Comparison of ENCODE assay signal across 8 cellular contexts in the genomic region with DNA sequence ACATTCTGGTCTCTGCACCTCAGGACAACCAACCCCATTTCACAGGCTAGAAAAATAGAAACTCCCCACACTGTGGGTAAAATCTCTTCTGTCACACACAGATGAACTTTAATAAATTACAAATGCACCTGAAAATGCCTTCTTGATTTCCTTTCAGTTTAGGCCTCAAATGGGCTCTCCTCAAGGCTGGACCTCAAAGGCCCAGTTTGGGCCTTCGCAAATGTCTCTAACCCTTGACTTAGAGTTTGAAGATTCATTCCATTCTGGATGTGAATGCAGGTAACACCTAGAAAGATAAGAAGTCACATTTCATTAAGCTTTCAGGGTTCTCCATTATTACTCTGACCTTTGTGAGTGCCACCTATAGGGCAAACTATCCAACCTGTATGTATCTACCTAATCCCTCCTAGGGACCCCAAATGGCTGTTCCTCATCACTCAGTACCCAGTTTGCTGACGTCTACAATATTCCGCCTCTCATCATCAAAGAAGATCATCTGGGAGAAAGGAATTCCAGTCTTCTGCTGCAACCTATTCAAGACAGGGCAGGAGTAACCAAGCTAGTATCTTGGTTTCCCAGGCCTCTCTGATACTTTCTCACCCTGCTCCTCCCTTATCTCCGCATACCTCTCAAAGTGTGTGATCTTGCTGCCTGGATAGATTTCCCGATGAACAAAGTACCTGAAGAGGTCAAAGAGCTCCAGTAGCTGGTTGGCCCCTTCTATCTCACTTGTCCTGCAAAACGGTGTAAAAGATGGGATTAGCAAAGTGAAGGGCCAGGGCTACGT. TPM values are rescaled to one million over a fixed set of nuclear protein-coding genes. Genes with fewer than 3 reads are reported as not detected.
A peak's percentile ranks its signal among the peaks of the same experiment; 100 is the strongest.
DNase-seq lines count a peak whose midpoint lies in the region; ATAC-seq and TF ChIP-seq lines count a peak whose summit lies in the region.

No MANE protein-coding gene starts in this region.

- peak overlapping the region; percentile 92 for H3K27ac Mint-ChIP-seq in activated naive CD4-positive, alpha-beta T cell treated with anti-CD3 and anti-CD28 coated beads, Interleukin-2, amount 50 U/mL, for 24 hours
- peak overlapping the region; percentile 96 to 99 (median 97) for H3K27ac Mint-ChIP-seq in brain
- H3K27ac Mint-ChIP-seq in type B pancreatic cell, result peak overlapping the region; percentile 99

- no peaks in the 10 kb centered on the region for H3K27me3 Mint-ChIP-seq in activated naive CD4-positive, alpha-beta T cell treated with anti-CD3 and anti-CD28 coated beads, Interleukin-2, amount 50 U/mL, for 24 hours
- peaks cover 10% of the 10 kb centered on the region for H3K27me3 Mint-ChIP-seq in brain
- H3K27me3 Mint-ChIP-seq in type B pancreatic cell, result no peaks in the 10 kb centered on the region

- no peak for DNase-seq in activated naive CD4-positive, alpha-beta T cell treated with Interleukin-2 at 50 U/mL for 16 hours
- DNase-seq in lower lobe of right lung, result no peak
- no peak for DNase-seq in type B pancreatic cell (ENCODE audit: extremely low spot score, unreplicated experiment)
- DNase-seq in stimulated activated naive CD4-positive, alpha-beta T cell (lab: John Stamatoyannopoulos, UW), result no peak
- DNase-seq in NCI-H1930 (lab: John Stamatoyannopoulos, UW), result no peak

- no peaks in the 10 kb centered on the region for H3K9me3 ChIP-seq in lower lobe of right lung

- no peaks in the 10 kb centered on the region for H3K9me3 Mint-ChIP-seq in activated naive CD4-positive, alpha-beta T cell treated with anti-CD3 and anti-CD28 coated beads, Interleukin-2, amount 50 U/mL, for 24 hours
- H3K9me3 Mint-ChIP-seq in brain (peaks cover 0 to 6% (median 0%) of the 10 kb centered on the region in 5 experiments), type B pancreatic cell (no peaks in the 10 kb centered on the region)

- H3K27me3 ChIP-seq in lower lobe of right lung (ENCODE audit: low read depth), result no peaks in the 10 kb centered on the region

- TF ChIP-seq CTCF in brain (conservative IDR thresholded peaks at IDR 0.05) (no peak), lower lobe of right lung (IDR thresholded peaks at IDR 0.05) (no peak), type B pancreatic cell (conservative IDR thresholded peaks at IDR 0.05) (no peak)

- peak overlapping the region; percentile 96 for H3K27ac ChIP-seq in lower lobe of right lung

- H3K36me3 Mint-ChIP-seq in activated naive CD4-positive, alpha-beta T cell treated with anti-CD3 and anti-CD28 coated beads, Interleukin-2, amount 50 U/mL, for 24 hours, result peaks cover 18% of the 10 kb centered on the region
- H3K36me3 Mint-ChIP-seq in brain (peaks cover 28% of the 10 kb centered on the region), type B pancreatic cell (peaks cover 22% of the 10 kb centered on the region)

- peak overlapping the region; percentile 90 for H3K4me3 Mint-ChIP-seq in activated naive CD4-positive, alpha-beta T cell treated with anti-CD3 and anti-CD28 coated beads, Interleukin-2, amount 50 U/mL, for 24 hours
- peak overlapping the region; percentile 90 to 94 (median 92) for H3K4me3 Mint-ChIP-seq in brain
- peak overlapping the region; percentile 97 for H3K4me3 Mint-ChIP-seq in type B pancreatic cell

- intact Hi-C loops in lower lobe of right lung (cut with DNase I), result no loop called here

- H3K4me1 Mint-ChIP-seq in activated naive CD4-positive, alpha-beta T cell treated with anti-CD3 and anti-CD28 coated beads, Interleukin-2, amount 50 U/mL, for 24 hours, result peaks cover 65% of the 10 kb centered on the region
- H3K4me1 Mint-ChIP-seq in brain (peaks cover 53% of the 10 kb centered on the region), type B pancreatic cell (ENCODE audit: unreplicated experiment) (peaks cover 27% of the 10 kb centered on the region)

- no peak for ATAC-seq in lower lobe of right lung
- ATAC-seq in esophagus mucosa, result no peak

- peaks cover 33% of the 10 kb centered on the region for H3K4me1 ChIP-seq in lower lobe of right lung

- H3K4me3 ChIP-seq in lower lobe of right lung, result peak overlapping the region; percentile 75

- H3K36me3 ChIP-seq in lower lobe of right lung, result peaks cover 37% of the 10 kb centered on the region

RNA-seq across cellular contexts. Expression of a gene that starts 0.8 kb away (rescaled TPM):
- 111 TPM for polyA plus RNA-seq in brain (ENCODE audit: insufficient read depth, low read depth, low replicate concordance)
- total RNA-seq in lower lobe of right lung (41.9 TPM), type B pancreatic cell (ENCODE audit: low replicate concordance) (44.3 and 47.3 TPM in 2 replicates), esophagus mucosa (49.0 TPM)

RNA-seq across cellular contexts. Expression of a gene that starts 1.8 kb away (rescaled TPM):
- 40.2 TPM for polyA plus RNA-seq in brain (ENCODE audit: insufficient read depth, low read depth, low replicate concordance)
- 13.3 TPM for total RNA-seq in lower lobe of right lung
- 16.9 and 22.6 TPM in 2 replicates for total RNA-seq in type B pancreatic cell (ENCODE audit: low replicate concordance)
- 9.5 TPM for total RNA-seq in esophagus mucosa

RNA-seq across cellular contexts. Expression of a gene that starts 8.6 kb away (rescaled TPM):
- not detected for polyA plus RNA-seq in brain (ENCODE audit: insufficient read depth, low read depth, low replicate concordance)
- total RNA-seq in lower lobe of right lung (0.74 TPM), type B pancreatic cell (ENCODE audit: low replicate concordance) (0.48 and 0.53 TPM in 2 replicates), esophagus mucosa (not detected)

RNA-seq across cellular contexts. Expression of a gene that starts 18.1 kb away (rescaled TPM):
- 330 TPM for polyA plus RNA-seq in brain (ENCODE audit: insufficient read depth, low read depth, low replicate concordance)
- total RNA-seq in lower lobe of right lung (132 TPM), type B pancreatic cell (ENCODE audit: low replicate concordance) (158 and 161 TPM in 2 replicates), esophagus mucosa (131 TPM)

RNA-seq across cellular contexts. Expression of a gene that starts 18.7 kb away (rescaled TPM):
- polyA plus RNA-seq in brain (ENCODE audit: insufficient read depth, low read depth, low replicate concordance), result 71.7 TPM
- total RNA-seq in lower lobe of right lung (72.3 TPM), type B pancreatic cell (ENCODE audit: low replicate concordance) (53.6 and 66.6 TPM in 2 replicates), esophagus mucosa (38.9 TPM)
